15 cellular contexts compared by ENCODE assay signal in genomic region chrX:17654116-17654515, GRCh38.
DNase-seq lines count a peak whose midpoint lies in the region; ATAC-seq and TF ChIP-seq lines count a peak whose summit lies in the region.
"Had no signal": no experiment of that assay in that cellular context is flagged by ENCODE, and none has a peak within 500 bp of the region (broad histone marks: within the 10 kb centered on the region; RNA-seq: fewer than 3 reads in every experiment).

No MANE protein-coding gene starts in this region.

- WGBS in testis, 2 donors: 30 to 52% methylated on average over 3 of the region's 3 CpGs
- WGBS in heart left ventricle, 4 donors: 48 to 58% (median 52%) methylated on average over 3 of the region's 3 CpGs

- TF ChIP-seq POLR2A in testis (IDR thresholded peaks at IDR 0.05) (no peak), heart left ventricle (IDR thresholded peaks at IDR 0.05) (no peak)

- H3K9me3 Mint-ChIP-seq in CD4-positive, CD25-positive, alpha-beta regulatory T cell: peaks cover 0 to 3% (median 0%) of the 10 kb centered on the region in 7 donors
- peaks cover 7% of the 10 kb centered on the region for H3K9me3 Mint-ChIP-seq in activated CD4-positive, alpha-beta T cell treated with anti-CD3 and anti-CD28 coated beads, Interleukin-2, amount 10 ng/mL, durations not matched to agents 24 days and 14 days
- H3K9me3 Mint-ChIP-seq in activated naive CD4-positive, alpha-beta T cell treated with anti-CD3 and anti-CD28 coated beads for 36 hours: no peaks in the 10 kb centered on the region
- H3K9me3 Mint-ChIP-seq: memory B cell had no signal

- no peak for ATAC-seq in CD4-positive, CD25-positive, alpha-beta regulatory T cell (ENCODE audit: low read depth in 2 of 2)
- ATAC-seq in HG02973 (IDR thresholded peaks at IDR 0.05; ENCODE audit: unreplicated experiment): no peak
- no peak for ATAC-seq in heart left ventricle
- ATAC-seq in GM18511 (IDR thresholded peaks at IDR 0.05; ENCODE audit: unreplicated experiment): no peak
- ATAC-seq: esophagus mucosa had no signal

- intact Hi-C loops in activated CD4-positive, alpha-beta T cell treated with anti-CD3 and anti-CD28 coated beads, Interleukin-2, amount 10 ng/mL, durations not matched to agents 24 days and 14 days (cut with micrococcal nuclease): loop anchor here (2.0 to 10.0 kb wide), 2 partner anchors 21 to 59 kb away; no protein-coding TSS in a partner anchor
- intact Hi-C loops in activated naive CD4-positive, alpha-beta T cell treated with anti-CD3 and anti-CD28 coated beads for 36 hours (cut with micrococcal nuclease): loop anchor here (1.0 to 10.0 kb wide), 4 partner anchors 15 to 1129 kb away; no protein-coding TSS in a partner anchor
- intact Hi-C loops in testis (cut with DNase I; ENCODE audit: low total_unique reads): no loop called here
- intact Hi-C loops in heart left ventricle (cut with DNase I): no loop called here

- no peaks in the 10 kb centered on the region for H3K9me3 ChIP-seq in CD4-positive, CD25-positive, alpha-beta regulatory T cell (ENCODE audit: control insufficient read depth in 2 of 2, low read length in 2 of 2)
- H3K9me3 ChIP-seq in testis (no peaks in the 10 kb centered on the region), heart left ventricle (no peaks in the 10 kb centered on the region)

- H3K27me3 Mint-ChIP-seq in CD4-positive, CD25-positive, alpha-beta regulatory T cell: peaks cover 5% of the 10 kb centered on the region
- H3K27me3 Mint-ChIP-seq in activated CD4-positive, alpha-beta T cell treated with anti-CD3 and anti-CD28 coated beads, Interleukin-2, amount 10 ng/mL, durations not matched to agents 24 days and 14 days: peaks cover 2% of the 10 kb centered on the region
- no peaks in the 10 kb centered on the region for H3K27me3 Mint-ChIP-seq in activated naive CD4-positive, alpha-beta T cell treated with anti-CD3 and anti-CD28 coated beads for 36 hours (ENCODE audit: low read depth)

- peak in 1 of 3 donors; percentile 7 for DNase-seq in CD4-positive, CD25-positive, alpha-beta regulatory T cell
- peak; percentile 80 for DNase-seq in activated CD4-positive, alpha-beta T cell treated with anti-CD3 and anti-CD28 coated beads, Interleukin-2, amount 10 ng/mL, durations not matched to agents 24 days and 14 days
- DNase-seq in activated naive CD4-positive, alpha-beta T cell treated with anti-CD3 and anti-CD28 coated beads for 36 hours: peak; percentile 82
- DNase-seq in stimulated activated CD4-positive, alpha-beta T cell treated with anti-CD3 and anti-CD28 coated beads, Interleukin-15, amount 100 ng/mL, for 24 hours: peak; percentile 63
- DNase-seq in testis (no peak), heart left ventricle (no peak)
- DNase-seq: DMS79, IMR-90, NCI-H1436 treated with DMSO at 0.1 percent for 48 hours, NCI-H526 treated with DMSO at 0.1 percent for 48 hours had no signal

- peak overlapping the region in 2 of 3 donors; percentile 12 to 57 for H3K27ac Mint-ChIP-seq in CD4-positive, CD25-positive, alpha-beta regulatory T cell
- H3K27ac Mint-ChIP-seq in activated CD4-positive, alpha-beta T cell treated with anti-CD3 and anti-CD28 coated beads, Interleukin-2, amount 10 ng/mL, durations not matched to agents 24 days and 14 days: peak overlapping the region; percentile 89
- peak overlapping the region; percentile 91 for H3K27ac Mint-ChIP-seq in activated naive CD4-positive, alpha-beta T cell treated with anti-CD3 and anti-CD28 coated beads for 36 hours
- H3K27ac Mint-ChIP-seq: memory B cell had no signal

- no peaks in the 10 kb centered on the region for H3K36me3 Mint-ChIP-seq in CD4-positive, CD25-positive, alpha-beta regulatory T cell
- H3K36me3 Mint-ChIP-seq in activated CD4-positive, alpha-beta T cell treated with anti-CD3 and anti-CD28 coated beads, Interleukin-2, amount 10 ng/mL, durations not matched to agents 24 days and 14 days (ENCODE audit: low read depth): peaks cover 4% of the 10 kb centered on the region
- no peaks in the 10 kb centered on the region for H3K36me3 Mint-ChIP-seq in activated naive CD4-positive, alpha-beta T cell treated with anti-CD3 and anti-CD28 coated beads for 36 hours (ENCODE audit: low read depth)
- H3K36me3 Mint-ChIP-seq: memory B cell had no signal

- TF ChIP-seq CTCF in testis (IDR thresholded peaks at IDR 0.05) (no peak), heart left ventricle (IDR thresholded peaks at IDR 0.05) (no peak)

- H3K27ac ChIP-seq in CD4-positive, CD25-positive, alpha-beta regulatory T cell (ENCODE audit: insufficient read depth, low read length, poor library complexity, severe bottlenecking): no peak overlapping the region
- H3K27ac ChIP-seq in testis: no peak overlapping the region
- no peak overlapping the region for H3K27ac ChIP-seq in heart left ventricle
- H3K27ac ChIP-seq: parathyroid adenoma had no signal

- H3K4me3 Mint-ChIP-seq in CD4-positive, CD25-positive, alpha-beta regulatory T cell: peak overlapping the region; percentile 32 to 48 (median 35)
- peak overlapping the region; percentile 91 for H3K4me3 Mint-ChIP-seq in activated CD4-positive, alpha-beta T cell treated with anti-CD3 and anti-CD28 coated beads, Interleukin-2, amount 10 ng/mL, durations not matched to agents 24 days and 14 days
- peak overlapping the region; percentile 88 for H3K4me3 Mint-ChIP-seq in activated naive CD4-positive, alpha-beta T cell treated with anti-CD3 and anti-CD28 coated beads for 36 hours
- H3K4me3 Mint-ChIP-seq: memory B cell had no signal

- CTCF ChIA-PET in activated naive CD4-positive, alpha-beta T cell treated with anti-CD3 and anti-CD28 coated beads for 36 hours (lab: Charles Lee): no interaction called here

- H3K4me1 Mint-ChIP-seq in CD4-positive, CD25-positive, alpha-beta regulatory T cell: peaks cover 0 to 20% (median 7%) of the 10 kb centered on the region in 4 donors
- peaks cover 23% of the 10 kb centered on the region for H3K4me1 Mint-ChIP-seq in activated CD4-positive, alpha-beta T cell treated with anti-CD3 and anti-CD28 coated beads, Interleukin-2, amount 10 ng/mL, durations not matched to agents 24 days and 14 days
- peaks cover 21% of the 10 kb centered on the region for H3K4me1 Mint-ChIP-seq in activated naive CD4-positive, alpha-beta T cell treated with anti-CD3 and anti-CD28 coated beads for 36 hours (ENCODE audit: low read depth)
- H3K4me1 Mint-ChIP-seq: memory B cell had no signal

- no peaks in the 10 kb centered on the region for H3K27me3 ChIP-seq in CD4-positive, CD25-positive, alpha-beta regulatory T cell (ENCODE audit: control insufficient read depth, insufficient read depth, low read length)
- H3K27me3 ChIP-seq in testis (no peaks in the 10 kb centered on the region), heart left ventricle (peaks cover 0 to 24% (median 0%) of the 10 kb centered on the region in 9 donors)

- H3K36me3 ChIP-seq in CD4-positive, CD25-positive, alpha-beta regulatory T cell (ENCODE audit: control insufficient read depth, insufficient read depth, low read length): no peaks in the 10 kb centered on the region
- H3K36me3 ChIP-seq in testis (ENCODE audit: low read depth, missing control alignments) (no peaks in the 10 kb centered on the region), heart left ventricle (no peaks in the 10 kb centered on the region)

- peaks cover 8% of the 10 kb centered on the region for H3K4me1 ChIP-seq in CD4-positive, CD25-positive, alpha-beta regulatory T cell (ENCODE audit: control insufficient read depth, insufficient read depth, low read length, poor library complexity, severe bottlenecking)
- H3K4me1 ChIP-seq in testis (peaks cover 3% of the 10 kb centered on the region), heart left ventricle (peaks cover 0 to 26% (median 0%) of the 10 kb centered on the region in 12 donors)
- H3K4me1 ChIP-seq: parathyroid adenoma had no signal

- no peak overlapping the region for H3K4me3 ChIP-seq in CD4-positive, CD25-positive, alpha-beta regulatory T cell (ENCODE audit: low read depth, low read length)
- H3K4me3 ChIP-seq in testis (no peak overlapping the region), heart left ventricle (no peak overlapping the region)

Comparison
In these comparisons a context has a peak if more than half of its experiments do, and no peak if none do; other contexts are left out.
1. DNase-seq: peak in activated CD4-positive, alpha-beta T cell treated with anti-CD3 and anti-CD28 coated beads, Interleukin-2, amount 10 ng/mL, durations not matched to agents 24 days and 14 days (single experiment), activated naive CD4-positive, alpha-beta T cell treated with anti-CD3 and anti-CD28 coated beads for 36 hours (single experiment) and stimulated activated CD4-positive, alpha-beta T cell treated with anti-CD3 and anti-CD28 coated beads, Interleukin-15, amount 100 ng/mL, for 24 hours (single experiment); none in testis (single experiment) and heart left ventricle (0 of 5).
2. H3K27ac Mint-ChIP-seq: peak in every context shown above with its lines; median percentile 91 in activated naive CD4-positive, alpha-beta T cell treated with anti-CD3 and anti-CD28 coated beads for 36 hours; 89 in activated CD4-positive, alpha-beta T cell treated with anti-CD3 and anti-CD28 coated beads, Interleukin-2, amount 10 ng/mL, durations not matched to agents 24 days and 14 days; 34 in CD4-positive, CD25-positive, alpha-beta regulatory T cell.
3. H3K4me3 Mint-ChIP-seq: peak in every context shown above with its lines; median percentile 91 in activated CD4-positive, alpha-beta T cell treated with anti-CD3 and anti-CD28 coated beads, Interleukin-2, amount 10 ng/mL, durations not matched to agents 24 days and 14 days; 88 in activated naive CD4-positive, alpha-beta T cell treated with anti-CD3 and anti-CD28 coated beads for 36 hours; 35 in CD4-positive, CD25-positive, alpha-beta regulatory T cell.
4. intact Hi-C loops: an anchor here in activated CD4-positive, alpha-beta T cell treated with anti-CD3 and anti-CD28 coated beads, Interleukin-2, amount 10 ng/mL, durations not matched to agents 24 days and 14 days (2.0 to 10.0 kb wide) and activated naive CD4-positive, alpha-beta T cell treated with anti-CD3 and anti-CD28 coated beads for 36 hours (1.0 to 10.0 kb wide); none called in testis and heart left ventricle.